Comparison of ENCODE assay signal across 14 cellular contexts in genomic region chr22:25373961-25374360, GRCh38.
DNase-seq lines count a peak whose midpoint lies in the region; ATAC-seq, FAIRE-seq and TF ChIP-seq lines count a peak whose summit lies in the region.
"Had no signal": no experiment of that assay in that cellular context is flagged by ENCODE, and none has a peak within 500 bp of the region (broad histone marks: within the 10 kb centered on the region; RNA-seq: fewer than 3 reads in every experiment).

No MANE protein-coding gene starts in this region.

- H3K9me2 ChIP-seq in GM23338 (ENCODE audit: insufficient read depth) = no peaks in the 10 kb centered on the region

- CTCF ChIA-PET in K562 (lab: Yijun Ruan, JAX; ENCODE audit: low intra/inter-chr PET ratio) = no interaction called here
- CTCF ChIA-PET in activated CD4-positive, alpha-beta memory T cell treated with anti-CD3 and anti-CD28 coated beads for 36 hours (lab: Charles Lee) = no interaction called here

- DNase-seq in Right ventricle myocardium inferior (ENCODE audit: missing footprints) (peak; percentile 7), left ventricle myocardium superior (no peak), GM23338 (ENCODE audit: low spot score) (no peak), K562 (ENCODE audit: extremely low read depth in 1 of 4, low spot score in 3 of 4) (no peak), NCI-H82 (lab: John Stamatoyannopoulos, UW) (no peak), AML-193 (lab: John Stamatoyannopoulos, UW) (no peak)
- no peak for DNase-seq in activated CD4-positive, alpha-beta memory T cell treated with anti-CD3 and anti-CD28 coated beads for 36 hours
- DNase-seq: CD4-positive, CD25-positive, alpha-beta regulatory T cell; DMS79; GM23248; H9 had no signal

- no TSS peak for BruUV-seq in K562 (replicated peaks; lab: Mats Ljungman, UMichigan)

- H3F3A ChIP-seq in GM23338 (replicated peaks; ENCODE audit: low read depth) = 0 out of 2 replicates have a peak, but pooled peaks cover 2% of the 10 kb centered on the region

- no peaks in the 10 kb centered on the region for H3K9me3 Mint-ChIP-seq in GM23338
- no peaks in the 10 kb centered on the region for H3K9me3 Mint-ChIP-seq in activated CD4-positive, alpha-beta memory T cell treated with anti-CD3 and anti-CD28 coated beads for 36 hours
- H3K9me3 Mint-ChIP-seq: CD4-positive, CD25-positive, alpha-beta regulatory T cell; H9 had no signal

- in situ Hi-C loops in K562 (cut with MboI) = no loop called here

- POLR2A ChIA-PET in K562 (lab: Yijun Ruan, JAX) = interaction anchor here (0.6 to 1.1 kb wide), 2 partner anchors 29 to 344 kb away, joined by 3 read pairs; no protein-coding TSS in a partner anchor
- POLR2A ChIA-PET in activated CD4-positive, alpha-beta memory T cell treated with anti-CD3 and anti-CD28 coated beads for 36 hours (lab: Charles Lee) = no interaction called here

- H3K4me1 ChIP-seq in GM23338 (ENCODE audit: insufficient read depth) = no peaks in the 10 kb centered on the region
- H3K4me1 ChIP-seq in K562 (replicated peaks in 1 of 2; ENCODE audit: control insufficient read depth in 2 of 2, insufficient read depth in 2 of 2, low read length in 2 of 2) = peaks cover 0 to 5% of the 10 kb centered on the region in 2 experiments; a peak in 1 of 5 replicates

- H3K36me3 Mint-ChIP-seq in GM23338 (ENCODE audit: low read depth) = peaks cover 10% of the 10 kb centered on the region
- peaks cover 10% of the 10 kb centered on the region for H3K36me3 Mint-ChIP-seq in activated CD4-positive, alpha-beta memory T cell treated with anti-CD3 and anti-CD28 coated beads for 36 hours

- no peak for TF ChIP-seq POLR2A in K562 (conservative IDR thresholded peaks at IDR 0.05)

- no peaks in the 10 kb centered on the region for H3K9me1 ChIP-seq in K562 (ENCODE audit: control insufficient read depth, insufficient read depth, low read length)

- no peak for FAIRE-seq in K562 (lab: Jason Lieb, UNC)
- FAIRE-seq: A204.1, GM12878, GM18507 had no signal

- TF ChIP-seq EP300 in K562 (IDR thresholded peaks at IDR 0.05; ENCODE audit: low read length) = no peak

- H3K36me3 ChIP-seq in GM23338 (ENCODE audit: insufficient read depth) (no peaks in the 10 kb centered on the region), K562 (ENCODE audit: control insufficient read depth, insufficient read depth, low read length) (peaks cover 20% of the 10 kb centered on the region; the same call in 2 of the 3 replicates)

- H3K4me3 ChIP-seq in GM23338 (no peak overlapping the region), K562 (no peak overlapping the region)
- H3K4me3 ChIP-seq: GM12878, GM23248 had no signal

- intact Hi-C loops in Right ventricle myocardium inferior (cut with DNase I) (no loop called here), left ventricle myocardium superior (cut with micrococcal nuclease) (no loop called here), K562 (cut with micrococcal nuclease) (no loop called here)
- intact Hi-C loops in activated CD4-positive, alpha-beta memory T cell treated with anti-CD3 and anti-CD28 coated beads for 36 hours (cut with micrococcal nuclease) = no loop called here

- peaks cover 4% of the 10 kb centered on the region for H3K4me1 Mint-ChIP-seq in GM23338
- peaks cover 1% of the 10 kb centered on the region for H3K4me1 Mint-ChIP-seq in activated CD4-positive, alpha-beta memory T cell treated with anti-CD3 and anti-CD28 coated beads for 36 hours (ENCODE audit: low read depth)

- H3K4me2 ChIP-seq in GM23338 (no peak overlapping the region), K562 (ENCODE audit: insufficient read depth, low read length) (no peak overlapping the region)

- H2AFZ ChIP-seq in GM23338 (no peak overlapping the region), K562 (ENCODE audit: low read depth, low read length) (no peak overlapping the region)
- H2AFZ ChIP-seq: GM23248 had no signal

- H3K27me3 Mint-ChIP-seq in GM23338 (ENCODE audit: insufficient read depth, low read depth, poor library complexity) = peaks cover 6% of the 10 kb centered on the region
- H3K27me3 Mint-ChIP-seq in activated CD4-positive, alpha-beta memory T cell treated with anti-CD3 and anti-CD28 coated beads for 36 hours = no peaks in the 10 kb centered on the region
- H3K27me3 Mint-ChIP-seq: CD4-positive, CD25-positive, alpha-beta regulatory T cell had no signal

- H4K20me1 ChIP-seq in GM23338 (replicated peaks; ENCODE audit: insufficient read depth) (peaks cover 7% of the 10 kb centered on the region), K562 (replicated peaks; ENCODE audit: control insufficient read depth, insufficient read depth, low read length) (no peaks in the 10 kb centered on the region)

- H3K9ac ChIP-seq in K562 (ENCODE audit: insufficient read depth in 1 of 2, low read depth in 2 of 2, low read length in 2 of 2) = no peak overlapping the region
- H3K9ac ChIP-seq: GM23248 had no signal

- H3K9me3 ChIP-seq in K562 (replicated peaks; ENCODE audit: control insufficient read depth, insufficient read depth, low read depth, low read length) = no peaks in the 10 kb centered on the region

- H3K27ac ChIP-seq in GM23338 (ENCODE audit: low read depth) = no peak overlapping the region
- H3K27ac ChIP-seq in K562 (ENCODE audit: extremely low read depth, low read depth, low read length) = no peak overlapping the region
- H3K27ac ChIP-seq: GM23248 had no signal

- no peak for TF ChIP-seq RAD21 in K562 (CRISPR knock-in tag; conservative IDR thresholded peaks at IDR 0.05 in 1 of 2, IDR thresholded peaks at IDR 0.05 in 1 of 2)

- H3K79me2 ChIP-seq in GM23338 (replicated peaks; ENCODE audit: insufficient read depth) = 0 out of 2 replicates have a peak, but pooled peaks cover 12% of the 10 kb centered on the region
- no peaks in the 10 kb centered on the region for H3K79me2 ChIP-seq in K562 (ENCODE audit: control insufficient read depth, insufficient read depth, low read length)

- TF ChIP-seq CTCF in GM23338 (conservative IDR thresholded peaks at IDR 0.05; ENCODE audit: low read depth in 2 of 2) (no peak), K562 (IDR thresholded peaks at IDR 0.05 in 2 of 3, conservative IDR thresholded peaks at IDR 0.05 in 1 of 3; ENCODE audit: insufficient read depth in 2 of 3, low read depth in 1 of 3, low read length in 3 of 3) (no peak)

- 98% methylated on average over 6 of the region's 10 CpGs for WGBS in K562 (ENCODE audit: insufficient coverage, low coverage, missing lambda C conversion rate)

- peak overlapping the region; percentile 52 for H3K27ac Mint-ChIP-seq in GM23338
- H3K27ac Mint-ChIP-seq in activated CD4-positive, alpha-beta memory T cell treated with anti-CD3 and anti-CD28 coated beads for 36 hours = no peak overlapping the region

- no peak overlapping the region for H3K4me3 Mint-ChIP-seq in GM23338
- no peak overlapping the region for H3K4me3 Mint-ChIP-seq in activated CD4-positive, alpha-beta memory T cell treated with anti-CD3 and anti-CD28 coated beads for 36 hours
- H3K4me3 Mint-ChIP-seq: CD4-positive, CD25-positive, alpha-beta regulatory T cell; H9 had no signal

- ATAC-seq in Right ventricle myocardium inferior (no peak), left ventricle myocardium superior (no peak), GM23338 (no peak), K562 (no peak)
- ATAC-seq: GM12878 had no signal

- H3K27me3 ChIP-seq in GM23338 (ENCODE audit: insufficient read depth) (no peaks in the 10 kb centered on the region), K562 (ENCODE audit: control insufficient read depth in 2 of 2, insufficient read depth in 2 of 2, low read length in 2 of 2) (no peaks in the 10 kb centered on the region)

TF ChIP-seq in K562, 482 proteins besides CTCF, POLR2A, EP300 and RAD21:
- TF ChIP-seq CBFA2T3 (IDR thresholded peaks at IDR 0.05) = no peak
- 0 out of 2 replicates have a peak, but pooled peaks have one; percentile 21 for TF ChIP-seq POLR2G (IDR thresholded peaks at IDR 0.05; ENCODE audit: low read depth, low read length)
